In the genomic region with DNA sequence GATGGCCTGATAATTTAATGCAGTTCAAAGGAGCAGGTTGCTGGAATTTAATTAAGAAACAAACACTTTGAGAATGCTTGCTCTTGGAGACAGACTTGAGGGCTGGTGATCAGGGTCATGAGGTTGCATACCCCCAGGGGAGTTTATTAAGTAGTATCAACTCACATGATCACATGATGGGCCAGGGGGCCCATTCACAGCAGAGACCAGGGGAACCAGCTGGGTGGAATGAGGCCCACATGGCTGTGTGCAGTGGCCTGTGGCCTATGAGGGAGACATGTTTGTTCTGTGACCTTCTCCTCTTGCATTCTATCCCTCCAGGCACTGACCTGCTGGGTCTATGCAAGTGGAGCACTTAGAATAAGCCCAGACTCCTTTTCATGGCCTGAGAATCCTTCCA, we compare ENCODE assay signal across 20 cellular contexts.
"Had no signal": no experiment of that assay in that cellular context is flagged by ENCODE, and none has a peak within 500 bp of the region (broad histone marks: within the 10 kb centered on the region; RNA-seq: fewer than 3 reads in every experiment).

No MANE protein-coding gene starts in this region.

- ATAC-seq: activated CD8-positive, alpha-beta memory T cell treated with anti-CD3 and anti-CD28 coated beads, Interleukin-2, amount 10 ng/mL, durations not matched to agents 7 days and 5 days; body of pancreas; T-helper 17 cell had no signal

- DNase-seq: activated B cell treated with CpG ODN at 0.5 μM for 24 hours; activated CD4-positive, alpha-beta T cell treated with anti-CD3 and anti-CD28 coated beads for 1 hour; activated CD4-positive, alpha-beta T cell treated with anti-CD3 and anti-CD28 coated beads, Interleukin-2, amount 10 ng/mL, durations not matched to agents 24 days and 14 days; activated CD4-positive, alpha-beta T cell treated with anti-CD3 and anti-CD28 coated beads, Interleukin-2, amount 50 U/mL, for 48 hours; activated CD8-positive, alpha-beta memory T cell treated with anti-CD3 and anti-CD28 coated beads, Interleukin-2, amount 10 ng/mL, durations not matched to agents 7 days and 5 days; activated effector memory CD4-positive, alpha-beta T cell treated with Interleukin-2 at 50 U/mL for 16 hours; activated naive CD4-positive, alpha-beta T cell; activated T-cell treated with anti-CD3 and anti-CD28 coated beads, Interleukin-2, amount 50 U/mL, for 24 hours; aorta; body of pancreas; NCI-H1092; NCI-H1417; NCI-H1694 treated with DMSO at 0.1 percent for 48 hours; NCI-H2029 treated with DMSO at 0.1 percent for 48 hours; NCI-H446; NCI-H526; Peyer's patch; SHP77; T-helper 17 cell; T-helper 9 cell had no signal
